In the genomic region with DNA sequence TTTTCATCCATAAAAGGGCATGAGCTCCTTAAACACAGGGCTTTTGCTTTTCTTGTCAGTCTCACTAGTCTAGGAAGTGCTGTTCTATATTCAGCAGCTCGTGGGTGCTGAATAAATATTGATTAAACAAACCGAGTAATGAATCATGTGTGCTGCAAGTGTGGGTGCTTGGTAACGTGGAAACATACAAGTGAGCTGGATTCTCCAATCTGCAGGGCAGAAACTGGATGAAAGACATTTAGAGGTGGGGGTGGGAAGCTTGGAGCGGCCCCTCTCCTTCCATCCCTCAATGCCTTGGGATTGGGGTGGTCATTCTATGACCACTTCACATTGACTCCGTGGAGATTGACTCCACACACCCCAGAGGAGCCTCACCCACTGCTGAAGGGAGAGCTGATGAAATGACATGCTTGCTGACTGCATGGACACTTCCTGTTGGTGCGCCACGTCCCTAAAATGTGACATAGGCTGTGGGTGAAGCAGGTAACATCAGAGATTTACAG, we compare ENCODE assay signal across 9 cellular contexts.
DNase-seq lines count a peak whose midpoint lies in the region; FAIRE-seq and TF ChIP-seq lines count a peak whose summit lies in the region.
"Had no signal": no experiment of that assay in that cellular context is flagged by ENCODE, and none has a peak within 500 bp of the region (broad histone marks: within the 10 kb centered on the region; RNA-seq: fewer than 3 reads in every experiment).

No MANE protein-coding gene starts in this region.

- peaks cover 94% of the 10 kb centered on the region for H3K36me3 Mint-ChIP-seq in activated T-cell treated with anti-CD3 and anti-CD28 coated beads, Interleukin-2, amount 50 U/mL, for 24 hours (ENCODE audit: low read depth)

- H3K4me3 Mint-ChIP-seq in activated T-cell treated with anti-CD3 and anti-CD28 coated beads, Interleukin-2, amount 50 U/mL, for 24 hours = peak overlapping the region; percentile 70

- no peaks in the 10 kb centered on the region for H3K27me3 ChIP-seq in layer of hippocampus (ENCODE audit: control insufficient read depth, insufficient read depth, low read length)

- peak overlapping the region; percentile 100 for H3K27ac Mint-ChIP-seq in activated T-cell treated with anti-CD3 and anti-CD28 coated beads, Interleukin-2, amount 50 U/mL, for 24 hours

- H3K9me3 Mint-ChIP-seq in activated T-cell treated with anti-CD3 and anti-CD28 coated beads, Interleukin-2, amount 50 U/mL, for 24 hours = no peaks in the 10 kb centered on the region

- H3K27me3 Mint-ChIP-seq in activated T-cell treated with anti-CD3 and anti-CD28 coated beads, Interleukin-2, amount 50 U/mL, for 24 hours = no peaks in the 10 kb centered on the region

- FAIRE-seq in H54 (lab: Jason Lieb, UNC) = no peak

- no peak for TF ChIP-seq POLR2A in H54 (IDR thresholded peaks at IDR 0.05; ENCODE audit: low read depth, low read length)

- H3K27ac ChIP-seq in layer of hippocampus (ENCODE audit: low read depth, low read length) (peak overlapping the region; percentile 23), substantia nigra (ENCODE audit: low read depth, low read length, poor library complexity, severe bottlenecking) (peak overlapping the region; percentile 64)
- H3K27ac ChIP-seq: 22Rv1 had no signal

- DNase-seq in NCI-H1417 (lab: John Stamatoyannopoulos, UW) (peak in 2 of 3 experiments; percentile 37 to 52), NCI-H1417 treated with DMSO at 0.1 percent for 48 hours (lab: John Stamatoyannopoulos, UW) (no peak), substantia nigra (lab: John Stamatoyannopoulos, UW) (no peak), H54 (ENCODE audit: insufficient read length, low spot score) (no peak), SHP77 treated with DMSO at 0.1 percent for 48 hours (lab: John Stamatoyannopoulos, UW) (no peak), AG20443 (ENCODE audit: low spot score) (no peak)
- peak; percentile 80 for DNase-seq in activated T-cell treated with anti-CD3 and anti-CD28 coated beads, Interleukin-2, amount 50 U/mL, for 24 hours

- peaks cover 100% of the 10 kb centered on the region for H3K4me1 Mint-ChIP-seq in activated T-cell treated with anti-CD3 and anti-CD28 coated beads, Interleukin-2, amount 50 U/mL, for 24 hours (ENCODE audit: low read depth)

Comparison
In these comparisons a context has a peak if more than half of its experiments do, and no peak if none do; other contexts are left out.
1. DNase-seq: peak in NCI-H1417 (2 of 3) and activated T-cell treated with anti-CD3 and anti-CD28 coated beads, Interleukin-2, amount 50 U/mL, for 24 hours (single experiment); none in NCI-H1417 treated with DMSO at 0.1 percent for 48 hours (single experiment), substantia nigra (0 of 49), H54 (single experiment), SHP77 treated with DMSO at 0.1 percent for 48 hours (single experiment) and AG20443 (single experiment).